22 cellular contexts compared by ENCODE assay signal in the genomic region with DNA sequence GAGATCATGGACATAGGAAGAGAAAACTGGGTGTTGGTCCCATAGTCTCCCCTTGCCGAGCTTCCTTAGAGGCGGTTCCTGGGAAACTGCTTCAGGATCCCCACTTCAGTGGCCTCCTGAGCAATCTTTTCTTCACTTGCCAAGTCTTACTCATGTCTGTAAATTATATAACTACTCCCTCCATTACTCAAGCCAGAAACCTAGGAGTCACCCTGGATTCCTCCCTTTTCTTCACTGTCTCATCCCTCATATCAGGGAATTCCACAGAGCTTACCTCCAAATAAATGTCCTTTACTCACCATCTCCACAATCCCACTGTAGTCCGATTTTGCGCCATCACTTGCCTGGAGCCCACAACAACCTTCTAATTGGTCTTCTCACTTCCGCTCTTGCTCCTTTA.
"Had no signal": no experiment of that assay in that cellular context is flagged by ENCODE, and none has a peak within 500 bp of the region (broad histone marks: within the 10 kb centered on the region; RNA-seq: fewer than 3 reads in every experiment).

No MANE protein-coding gene starts in this region.

- H3K27ac ChIP-seq: coronary artery, gastroesophageal sphincter, neural progenitor cell, pancreas had no signal

- H3K36me3 Mint-ChIP-seq: immature natural killer cell, natural killer cell, neural progenitor cell had no signal

- H3K36me3 ChIP-seq: gastroesophageal sphincter, neural progenitor cell, pancreas had no signal

- H3K27me3 Mint-ChIP-seq: progenitor cell of endocrine pancreas had no signal

- H3K4me1 Mint-ChIP-seq: immature natural killer cell, natural killer cell had no signal

- H3K4me1 ChIP-seq: gastroesophageal sphincter, pancreas had no signal

- FAIRE-seq: endothelial cell of umbilical vein, keratinocyte, pancreas, small intestine had no signal

- H3K4me3 Mint-ChIP-seq: endodermal cell, immature natural killer cell, natural killer cell, neural progenitor cell had no signal

- H2AFZ ChIP-seq: neural progenitor cell had no signal

- H3K9me3 ChIP-seq: gastroesophageal sphincter, pancreas had no signal

- H3K9ac ChIP-seq: neural progenitor cell had no signal

- H3K4me3 ChIP-seq: coronary artery, gastroesophageal sphincter, lung, neural progenitor cell, pancreas had no signal

- H3K9me3 Mint-ChIP-seq: endodermal cell, immature natural killer cell, natural killer cell, neural progenitor cell had no signal

- ATAC-seq: gastroesophageal sphincter, left colon, left ventricle myocardium superior, natural killer cell, pancreas, right cardiac atrium had no signal

- H3K27ac Mint-ChIP-seq: endodermal cell, immature natural killer cell, natural killer cell, neural progenitor cell, progenitor cell of endocrine pancreas had no signal

- DNase-seq: effector CD4-positive, alpha-beta T cell; endodermal cell; glutamatergic neuron; immature natural killer cell; left colon; left ventricle myocardium superior; natural killer cell; nucleus accumbens; pancreas; right cardiac atrium; small intestine; stimulated activated CD4-positive, alpha-beta T cell treated with anti-CD3 and anti-CD28 coated beads, Interleukin-12 subunit alpha, Interleukin-12 subunit beta, amount 100 ng/mL, for 4 hours; stimulated activated CD4-positive, alpha-beta T cell treated with anti-CD3 and anti-CD28 coated beads, Interleukin-2, amount 100 ng/mL, for 48 hours; stimulated activated naive CD4-positive, alpha-beta T cell treated with Interleukin-2 at 50 U/mL for 16 hours; trophoblast cell had no signal

- H3K27me3 ChIP-seq: gastroesophageal sphincter, neural progenitor cell, pancreas had no signal

- H3K4me2 ChIP-seq: neural progenitor cell had no signal
